Comparison of ENCODE assay signal across 28 cellular contexts in the genomic region with DNA sequence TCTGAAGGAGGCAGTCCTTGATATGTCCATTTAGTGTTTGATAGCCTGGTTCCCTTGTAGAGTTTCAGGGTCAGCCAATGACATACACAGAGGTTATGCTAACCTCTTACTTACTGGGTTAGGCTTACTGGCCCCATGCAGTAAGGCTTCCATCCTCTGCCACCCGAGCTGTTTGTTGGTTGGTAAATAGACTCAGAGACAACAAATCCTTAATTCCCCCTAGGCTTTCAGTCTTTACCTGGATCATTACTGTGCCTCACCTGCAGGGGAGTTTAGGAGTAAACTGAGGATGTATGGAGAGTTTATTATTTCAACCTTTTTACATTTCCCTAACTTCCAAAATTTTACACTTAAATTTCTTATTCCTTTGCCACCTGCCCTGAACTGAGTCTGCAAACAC.
A peak's percentile ranks its signal among the peaks of the same experiment; 100 is the strongest.
DNase-seq lines count a peak whose midpoint lies in the region; ATAC-seq, FAIRE-seq and TF ChIP-seq lines count a peak whose summit lies in the region.
"Had no signal": no experiment of that assay in that cellular context is flagged by ENCODE, and none has a peak within 500 bp of the region (broad histone marks: within the 10 kb centered on the region; RNA-seq: fewer than 3 reads in every experiment).

No MANE protein-coding gene starts in this region.

- H3K9me3 ChIP-seq in H9 (ENCODE audit: control insufficient read depth, low read depth, low read length) (peaks cover 8% of the 10 kb centered on the region), H1 (ENCODE audit: insufficient read depth in 2 of 2, low read depth in 1 of 2, low read length in 1 of 2) (peaks cover 0 to 2% of the 10 kb centered on the region in 2 experiments; a peak in 1 of 4 replicates)
- H3K9me3 ChIP-seq: A549, Caco-2 had no signal

- no CpG with 5 or more reads among the region's 1 CpG for WGBS in H9 (ENCODE audit: extremely low coverage, insufficient read length, low lambda C conversion rate)
- 75% methylated on average over 1 of the region's 1 CpG; no CpG with 5 or more reads in 1 of the 2 experiments for WGBS in H1 (ENCODE audit: extremely low coverage in 1 of 2, insufficient coverage in 1 of 2, insufficient read length in 1 of 2, insufficient replicate concordance in 2 of 2, low coverage in 1 of 2, low lambda C conversion rate in 2 of 2, missing lambda C conversion rate in 1 of 2), 2 experiments

- H4K20me1 ChIP-seq in GM23338 (replicated peaks; ENCODE audit: insufficient read depth), result no peaks in the 10 kb centered on the region
- no peaks in the 10 kb centered on the region for H4K20me1 ChIP-seq in H9 (ENCODE audit: control insufficient read depth, insufficient read depth, insufficient read length)
- no peaks in the 10 kb centered on the region for H4K20me1 ChIP-seq in H1 (replicated peaks in 1 of 2; ENCODE audit: control insufficient read depth in 1 of 2, insufficient read depth in 2 of 2, low read length in 2 of 2)
- H4K20me1 ChIP-seq: BLaER1 treated with 17β-estradiol and CSF1 and Interleukin-3, amounts not matched to agents 10 nM and 100 nM had no signal

- H3K23ac ChIP-seq in H9 (ENCODE audit: insufficient read length, low read depth, low read length), result no peak overlapping the region
- H3K23ac ChIP-seq in H1 (ENCODE audit: insufficient read length), result no peak overlapping the region

- DNase-seq in GM23338 (ENCODE audit: low spot score) (peak; percentile 16), H9 (no peak), H1 (ENCODE audit: low read depth in 1 of 2, low spot score in 2 of 2) (no peak), endothelial cell (ENCODE audit: low spot score) (no peak), NCI-H1694 (lab: John Stamatoyannopoulos, UW) (no peak), G401 (ENCODE audit: low spot score) (no peak), NCI-H345 treated with DMSO at 0.1 percent for 48 hours (lab: John Stamatoyannopoulos, UW; ENCODE audit: unreplicated experiment) (no peak), OCI-M1 (lab: John Stamatoyannopoulos, UW) (no peak)
- DNase-seq: AML-193; Caco-2; Calu3; CD4-positive, alpha-beta T cell; CD8-positive, alpha-beta T cell; DMS 273 treated with DMSO at 0.1 percent for 48 hours; DMS153; DMS53; DMS79; DND-41; EL; GF-D8 had no signal

- CTCF ChIA-PET in H1 (lab: Charles Lee; ENCODE audit: partially characterized antibody), result interaction anchor here (0.7 to 1.9 kb wide), 4 partner anchors 10 to 97 kb away, joined by 3 to 4 read pairs (median 4); no protein-coding TSS in a partner anchor

- H2AK5ac ChIP-seq in H9 (ENCODE audit: insufficient read length, low read length), result no peak overlapping the region
- no peak overlapping the region for H2AK5ac ChIP-seq in H1 (ENCODE audit: low read depth, low read length)

- no peaks in the 10 kb centered on the region for H3F3A ChIP-seq in GM23338 (replicated peaks; ENCODE audit: low read depth)

- H3K4me3 Mint-ChIP-seq in GM23338 (no peak overlapping the region), H9 (no peak overlapping the region), endothelial cell (ENCODE audit: unreplicated experiment) (no peak overlapping the region)
- H3K4me3 Mint-ChIP-seq: B cell; CD4-positive, alpha-beta T cell; CD8-positive, alpha-beta T cell had no signal

- H3K36me3 Mint-ChIP-seq in GM23338 (ENCODE audit: low read depth) (no peaks in the 10 kb centered on the region), H9 (ENCODE audit: insufficient read depth in 1 of 3, low read depth in 3 of 3) (no peaks in the 10 kb centered on the region; a peak in 1 of 7 replicates), endothelial cell (ENCODE audit: low read depth, unreplicated experiment) (peaks cover 7% of the 10 kb centered on the region)
- H3K36me3 Mint-ChIP-seq: CD8-positive, alpha-beta T cell had no signal

- in situ Hi-C loops in G401 (cut with HindIII; ENCODE audit: low sequenced_read_pairs), result no loop called here

- no peak overlapping the region for H4K8ac ChIP-seq in H9 (replicated peaks; ENCODE audit: insufficient read length, low read depth, low read length)
- H4K8ac ChIP-seq in H1 (ENCODE audit: extremely low read depth, insufficient read depth, low read length), result no peak overlapping the region

- H3K4me1 ChIP-seq in GM23338 (ENCODE audit: insufficient read depth), result peaks cover 10% of the 10 kb centered on the region
- H3K4me1 ChIP-seq in H9 (ENCODE audit: insufficient read depth, low read length), result no peaks in the 10 kb centered on the region
- H3K4me1 ChIP-seq in H1 (replicated peaks in 1 of 4; ENCODE audit: control insufficient read depth in 3 of 4, insufficient read depth in 4 of 4, low read length in 3 of 4), result peaks cover 0 to 10% (median 0%) of the 10 kb centered on the region in 4 experiments; a peak in 1 of 7 replicates
- H3K4me1 ChIP-seq: A549; BLaER1 treated with 17β-estradiol and CSF1 and Interleukin-3, amounts not matched to agents 10 nM and 100 nM; Caco-2 had no signal

- no peak overlapping the region for H3K4ac ChIP-seq in H9 (ENCODE audit: low read depth, low read length)
- no peak overlapping the region for H3K4ac ChIP-seq in H1 (replicated peaks; ENCODE audit: insufficient read length, low read depth, low read length)

- no peak overlapping the region for H3K14ac ChIP-seq in H9 (ENCODE audit: insufficient read depth, low read length)
- H3K14ac ChIP-seq in H1 (ENCODE audit: insufficient read length), result no peak overlapping the region

- peaks cover 5% of the 10 kb centered on the region; the same call in 2 of the 3 replicates for H3K9me3 Mint-ChIP-seq in GM23338
- H3K9me3 Mint-ChIP-seq in H9, result peaks cover 0 to 4% of the 10 kb centered on the region in 2 experiments; a peak in 3 of 5 replicates
- no peaks in the 10 kb centered on the region for H3K9me3 Mint-ChIP-seq in endothelial cell (ENCODE audit: unreplicated experiment)
- H3K9me3 Mint-ChIP-seq: CD4-positive, alpha-beta T cell; CD8-positive, alpha-beta T cell had no signal

- POLR2A ChIA-PET in H1 (lab: Charles Lee; ENCODE audit: partially characterized antibody), result no interaction called here

- H3K9me2 ChIP-seq in GM23338 (ENCODE audit: insufficient read depth), result no peaks in the 10 kb centered on the region

- H3K23me2 ChIP-seq in H9 (ENCODE audit: insufficient read length, low read depth, low read length, poor library complexity, severe bottlenecking) (no peaks in the 10 kb centered on the region), H1 (ENCODE audit: low read depth, low read length) (no peaks in the 10 kb centered on the region)

- no peak overlapping the region for H4K91ac ChIP-seq in H9 (ENCODE audit: insufficient read length, low read depth, low read length)
- H4K91ac ChIP-seq in H1 (replicated peaks; ENCODE audit: insufficient read length, low read length), result no peak overlapping the region

- TF ChIP-seq CTCF in GM23338 (conservative IDR thresholded peaks at IDR 0.05; ENCODE audit: low read depth in 2 of 2) (peak in 1 of 2 experiments; percentile 24; a peak in 1 of 4 replicates), H9 (conservative IDR thresholded peaks at IDR 0.05) (peak; percentile 43; the same call in 2 of the 3 replicates), H1 (IDR thresholded peaks at IDR 0.05; ENCODE audit: control extremely low read depth in 1 of 3, insufficient read depth in 1 of 3, low read depth in 1 of 3, low read length in 3 of 3) (peak in 1 of 3 experiments; percentile 3; a peak in 1 of 4 replicates), endothelial cell (IDR thresholded peaks at IDR 0.05; ENCODE audit: unreplicated experiment) (peak; percentile 18)

- H3K79me1 ChIP-seq in H9 (ENCODE audit: insufficient read depth, low read depth, low read length, poor library complexity, severe bottlenecking), result no peaks in the 10 kb centered on the region
- no peaks in the 10 kb centered on the region for H3K79me1 ChIP-seq in H1 (ENCODE audit: low read depth, low read length)

- H3K79me2 ChIP-seq in GM23338 (replicated peaks; ENCODE audit: insufficient read depth) (no peaks in the 10 kb centered on the region), H9 (ENCODE audit: insufficient read depth, low read length) (no peaks in the 10 kb centered on the region), H1 (ENCODE audit: control insufficient read depth in 1 of 2, insufficient read depth in 2 of 2, low read length in 2 of 2) (no peaks in the 10 kb centered on the region)

- H3T11ph ChIP-seq in H9 (ENCODE audit: low read length), result no peak overlapping the region

- no peak for TF ChIP-seq RAD21 in H1 (IDR thresholded peaks at IDR 0.05 in 1 of 2, conservative IDR thresholded peaks at IDR 0.05 in 1 of 2; ENCODE audit: low read depth in 2 of 2, low read length in 2 of 2)

- H2AFZ ChIP-seq in GM23338 (no peak overlapping the region), H9 (ENCODE audit: low read length) (no peak overlapping the region), H1 (ENCODE audit: low read length) (0 out of 2 replicates have a peak overlapping the region, but pooled peaks have one; percentile 45)

- H3K56ac ChIP-seq in H9 (ENCODE audit: insufficient read length, low read depth, low read length) (no peak overlapping the region), H1 (replicated peaks; ENCODE audit: insufficient read length, low read depth, low read length) (no peak overlapping the region)

- TF ChIP-seq EP300 in H1 (IDR thresholded peaks at IDR 0.05; ENCODE audit: borderline replicate concordance in 1 of 2, low read depth in 2 of 2, low read length in 2 of 2), result no peak

- H3K4me2 ChIP-seq in GM23338 (no peak overlapping the region), H9 (ENCODE audit: insufficient read depth, insufficient read length, low read length) (no peak overlapping the region), H1 (ENCODE audit: insufficient read depth in 1 of 2, low read depth in 2 of 2, low read length in 2 of 2) (no peak overlapping the region)
- H3K4me2 ChIP-seq: A549; BLaER1 treated with 17β-estradiol and CSF1 and Interleukin-3, amounts not matched to agents 10 nM and 100 nM had no signal

- H3K27me3 Mint-ChIP-seq in GM23338 (ENCODE audit: insufficient read depth, low read depth, poor library complexity), result peaks cover 2% of the 10 kb centered on the region
- no peaks in the 10 kb centered on the region; the same call in 1 of the 2 replicates for H3K27me3 Mint-ChIP-seq in H9 (ENCODE audit: low read depth)
- H3K27me3 Mint-ChIP-seq in endothelial cell (ENCODE audit: unreplicated experiment), result no peaks in the 10 kb centered on the region
- H3K27me3 Mint-ChIP-seq: B cell; CD4-positive, alpha-beta T cell had no signal

- ATAC-seq in GM23338, result peak; percentile 57
- ATAC-seq: A549; CD8-positive, alpha-beta T cell had no signal

- no peak for FAIRE-seq in H1 (lab: Jason Lieb, UNC)
- FAIRE-seq: A549, G401.6, GM12891, GM19239 had no signal

- H3K27ac Mint-ChIP-seq in GM23338 (no peak overlapping the region), H9 (no peak overlapping the region; a peak in 1 of 7 replicates), endothelial cell (ENCODE audit: unreplicated experiment) (no peak overlapping the region)
- H3K27ac Mint-ChIP-seq: B cell; CD4-positive, alpha-beta T cell; CD8-positive, alpha-beta T cell had no signal

- H3K4me3 ChIP-seq in GM23338 (no peak overlapping the region), H1 (ENCODE audit: extremely low read depth in 1 of 4, insufficient read depth in 2 of 4, low read depth in 3 of 4, low read length in 4 of 4) (no peak overlapping the region)
- H3K4me3 ChIP-seq: A549; BLaER1 treated with 17β-estradiol and CSF1 and Interleukin-3, amounts not matched to agents 10 nM and 100 nM had no signal

- no peak overlapping the region for H4K5ac ChIP-seq in H9 (ENCODE audit: insufficient read length, low read depth, low read length)
- H4K5ac ChIP-seq in H1 (ENCODE audit: insufficient read length, low read depth, low read length), result no peak overlapping the region

- no peak overlapping the region for H2BK5ac ChIP-seq in H9 (ENCODE audit: insufficient read length, low read length)
- H2BK5ac ChIP-seq in H1 (ENCODE audit: low read depth, low read length), result no peak overlapping the region

- H3K9ac ChIP-seq in H9 (ENCODE audit: extremely low read depth, insufficient read length, low read length), result no peak overlapping the region
- H3K9ac ChIP-seq in H1 (replicated peaks in 1 of 4; ENCODE audit: extremely low read depth in 1 of 4, low read depth in 3 of 4, low read length in 3 of 4), result no peak overlapping the region
- H3K9ac ChIP-seq: BLaER1 treated with 17β-estradiol and CSF1 and Interleukin-3, amounts not matched to agents 10 nM and 100 nM had no signal

- no peak overlapping the region for H2BK15ac ChIP-seq in H9 (ENCODE audit: low read depth, low read length)
- no peak overlapping the region for H2BK15ac ChIP-seq in H1 (ENCODE audit: low read length)

- H2BK20ac ChIP-seq in H9 (ENCODE audit: low read depth, low read length, poor library complexity, severe bottlenecking) (no peak overlapping the region), H1 (ENCODE audit: low read length) (no peak overlapping the region)

- peaks cover 12% of the 10 kb centered on the region for H3K4me1 Mint-ChIP-seq in GM23338
- peaks cover 14 to 15% of the 10 kb centered on the region in 2 experiments for H3K4me1 Mint-ChIP-seq in H9
- peaks cover 2% of the 10 kb centered on the region for H3K4me1 Mint-ChIP-seq in endothelial cell (ENCODE audit: unreplicated experiment)
- H3K4me1 Mint-ChIP-seq: B cell had no signal

- TF ChIP-seq POLR2A in H1 (IDR thresholded peaks at IDR 0.05; ENCODE audit: control extremely low read depth in 1 of 2, low read depth in 2 of 2, low read length in 2 of 2), result no peak

- H3K27me3 ChIP-seq in GM23338 (ENCODE audit: insufficient read depth) (no peaks in the 10 kb centered on the region), H9 (ENCODE audit: insufficient read depth, low read length) (no peaks in the 10 kb centered on the region), H1 (replicated peaks in 1 of 4; ENCODE audit: control insufficient read depth in 3 of 4, extremely low read depth in 1 of 4, insufficient read depth in 3 of 4, low read length in 3 of 4) (no peaks in the 10 kb centered on the region)
- H3K27me3 ChIP-seq: BLaER1 treated with 17β-estradiol and CSF1 and Interleukin-3, amounts not matched to agents 10 nM and 100 nM had no signal

- no peak overlapping the region for H2BK120ac ChIP-seq in H9 (ENCODE audit: low read depth, low read length, poor library complexity, severe bottlenecking)
- H2BK120ac ChIP-seq in H1 (replicated peaks; ENCODE audit: low read depth, low read length), result no peak overlapping the region

- H2BK12ac ChIP-seq in H9 (ENCODE audit: insufficient read length, low read depth, low read length) (no peak overlapping the region), H1 (ENCODE audit: low read depth, low read length) (no peak overlapping the region)

- H3K36me3 ChIP-seq in GM23338 (ENCODE audit: insufficient read depth) (no peaks in the 10 kb centered on the region), H1 (ENCODE audit: control insufficient read depth in 2 of 4, insufficient read depth in 4 of 4, low read length in 3 of 4) (no peaks in the 10 kb centered on the region)
- H3K36me3 ChIP-seq: BLaER1 treated with 17β-estradiol and CSF1 and Interleukin-3, amounts not matched to agents 10 nM and 100 nM had no signal

- H3K18ac ChIP-seq in H9 (ENCODE audit: insufficient read length, low read depth, low read length) (no peak overlapping the region), H1 (ENCODE audit: extremely low read depth, low read length) (no peak overlapping the region)

- H3K27ac ChIP-seq in GM23338 (ENCODE audit: low read depth), result no peak overlapping the region
- H3K27ac ChIP-seq in H9 (ENCODE audit: insufficient read length, low read depth, low read length), result no peak overlapping the region
- no peak overlapping the region for H3K27ac ChIP-seq in H1 (ENCODE audit: low read depth, low read length)
- H3K27ac ChIP-seq: 22Rv1; A549; BLaER1 treated with 17β-estradiol and CSF1 and Interleukin-3, amounts not matched to agents 10 nM and 100 nM; C4-2B had no signal
